13 cellular contexts compared by ENCODE assay signal in genomic region chr3:52683611-52684010, GRCh38. TPM values are rescaled to one million over a fixed set of nuclear protein-coding genes. Genes with fewer than 3 reads are reported as not detected.
DNase-seq lines count a peak whose midpoint lies in the region; FAIRE-seq and TF ChIP-seq lines count a peak whose summit lies in the region.
"Had no signal": no experiment of that assay in that cellular context is flagged by ENCODE, and none has a peak within 500 bp of the region (broad histone marks: within the 10 kb centered on the region; RNA-seq: fewer than 3 reads in every experiment).

No MANE protein-coding gene starts in this region.

- no CpG with 5 or more reads among the region's 6 CpGs for WGBS in trophoblast cell (ENCODE audit: extremely low coverage, insufficient coverage, insufficient read length)

- H3K27ac ChIP-seq in PC-9 (no peak overlapping the region), endothelial cell of umbilical vein (ENCODE audit: insufficient read depth, low read depth, low read length) (no peak overlapping the region), trophoblast cell (ENCODE audit: low read depth, low read length) (no peak overlapping the region)

- H3K9me1 ChIP-seq in endothelial cell of umbilical vein (replicated peaks; ENCODE audit: control insufficient read depth, extremely low read depth, insufficient read depth, low read length): no peaks in the 10 kb centered on the region

- H3K36me3 ChIP-seq in PC-9 (ENCODE audit: low read depth) (peaks cover 35% of the 10 kb centered on the region), endothelial cell of umbilical vein (ENCODE audit: control insufficient read depth in 2 of 2, extremely low read depth in 1 of 2, insufficient read depth in 2 of 2, low read length in 2 of 2) (peaks cover 12 to 20% of the 10 kb centered on the region in 2 experiments), trophoblast cell (ENCODE audit: control insufficient read depth in 1 of 2, insufficient read depth in 2 of 2, low read length in 2 of 2) (peaks cover 13 to 20% of the 10 kb centered on the region in 2 experiments)

- CTCF ChIA-PET in PC-9 (lab: Charles Lee): interaction anchor here (0.6 kb wide), 1 partner anchor 315 kb away, joined by 6 read pairs; no protein-coding TSS in a partner anchor
- CTCF ChIA-PET in endothelial cell of umbilical vein (lab: Charles Lee): no interaction called here

- H3K79me2 ChIP-seq in PC-9 (ENCODE audit: low read depth): peaks cover 70% of the 10 kb centered on the region
- peaks cover 83% of the 10 kb centered on the region for H3K79me2 ChIP-seq in endothelial cell of umbilical vein (ENCODE audit: control insufficient read depth, insufficient read depth, low read length)
- H3K79me2 ChIP-seq in trophoblast cell (ENCODE audit: control insufficient read depth, insufficient read depth, low read length, poor library complexity): peaks cover 15% of the 10 kb centered on the region

- no peak overlapping the region for H3K23ac ChIP-seq in trophoblast cell (ENCODE audit: low read length)

- dilution Hi-C loops in endothelial cell of umbilical vein (cut with MboI; ENCODE audit: extremely low pct_ligation_motif_present, low sequenced_read_pairs): no loop called here

- no peak overlapping the region for H3K18ac ChIP-seq in trophoblast cell (ENCODE audit: low read length)

- H4K20me1 ChIP-seq in PC-9 (ENCODE audit: insufficient read depth) (peaks cover 19% of the 10 kb centered on the region), endothelial cell of umbilical vein (replicated peaks; ENCODE audit: control insufficient read depth, extremely low read depth, insufficient read depth, low read length) (peaks cover 2% of the 10 kb centered on the region)

- H2BK120ac ChIP-seq in trophoblast cell (ENCODE audit: insufficient read depth, low read length, poor library complexity): no peak overlapping the region

- H3K27me3 ChIP-seq in PC-9 (ENCODE audit: insufficient read depth, low read depth) (no peaks in the 10 kb centered on the region), endothelial cell of umbilical vein (ENCODE audit: control insufficient read depth in 2 of 2, insufficient read depth in 2 of 2, low read length in 2 of 2) (no peaks in the 10 kb centered on the region), trophoblast cell (ENCODE audit: insufficient read depth, low read length) (no peaks in the 10 kb centered on the region)
- H3K27me3 ChIP-seq: MG63 had no signal

- H3K27me3 Mint-ChIP-seq in T-helper 1 cell treated with Interleukin-12 subunit alpha and Interleukin-12 subunit beta and Interleukin-4 antibody, amounts not matched to agents 30 μg/mL and 1 μg/mL, for 36 hours (ENCODE audit: low read depth): no peaks in the 10 kb centered on the region

- no peak overlapping the region for H2AFZ ChIP-seq in PC-9
- H2AFZ ChIP-seq in endothelial cell of umbilical vein (ENCODE audit: low read depth, low read length): no peak overlapping the region
- H2AFZ ChIP-seq in trophoblast cell (ENCODE audit: insufficient read depth, low read length, poor library complexity): no peak overlapping the region

- peak overlapping the region; percentile 98; the same call in 1 of the 2 replicates for H3K4me2 ChIP-seq in PC-9
- peak overlapping the region; percentile 96 for H3K4me2 ChIP-seq in endothelial cell of umbilical vein (ENCODE audit: insufficient read depth, low read length)
- H3K4me2 ChIP-seq in trophoblast cell (ENCODE audit: low read length): no peak overlapping the region

- no peak for DNase-seq in T-helper 1 cell
- no peak for DNase-seq in PC-9
- no peak for DNase-seq in endothelial cell of umbilical vein (ENCODE audit: low read depth, low spot score)
- no peak for DNase-seq in trophoblast cell
- no peak for DNase-seq in inferior parietal cortex (ENCODE audit: extremely low spot score)
- no peak for DNase-seq in NCI-H1092 treated with DMSO at 0.1 percent for 48 hours (lab: John Stamatoyannopoulos, UW)
- no peak for DNase-seq in T-helper 9 cell
- DNase-seq: MG63; stimulated activated naive CD4-positive, alpha-beta T cell treated with Interleukin-2 at 50 U/mL for 16 hours had no signal

- no peaks in the 10 kb centered on the region for H3K9me2 ChIP-seq in PC-9 (ENCODE audit: insufficient read depth)

- no peak for FAIRE-seq in endothelial cell of umbilical vein (lab: Jason Lieb, UNC)
- FAIRE-seq: A204.1, G401.6, H1 had no signal

- H3K79me1 ChIP-seq in trophoblast cell (ENCODE audit: low read length): peaks cover 7% of the 10 kb centered on the region

- no peak overlapping the region for H4K91ac ChIP-seq in trophoblast cell (ENCODE audit: low read depth, low read length)

- no peak overlapping the region for H3K4me3 ChIP-seq in PC-9
- H3K4me3 ChIP-seq in endothelial cell of umbilical vein (replicated peaks in 1 of 3; ENCODE audit: insufficient read depth in 1 of 3, low read depth in 1 of 3, low read length in 3 of 3): no peak overlapping the region
- no peak overlapping the region for H3K4me3 ChIP-seq in trophoblast cell (ENCODE audit: low read depth, low read length)

- H3F3A ChIP-seq in PC-9 (ENCODE audit: insufficient read depth, low read depth): peaks cover 34% of the 10 kb centered on the region; the same call in 1 of the 2 replicates

- no peak overlapping the region for H2AK5ac ChIP-seq in trophoblast cell (ENCODE audit: low read length)

- no peak overlapping the region for H2BK12ac ChIP-seq in trophoblast cell (ENCODE audit: low read length)

- no peak overlapping the region for H2BK5ac ChIP-seq in trophoblast cell (ENCODE audit: low read depth, low read length, poor library complexity)

- no peak for TF ChIP-seq CTCF in PC-9 (conservative IDR thresholded peaks at IDR 0.05)
- TF ChIP-seq CTCF in endothelial cell of umbilical vein (IDR thresholded peaks at IDR 0.05; ENCODE audit: extremely low read depth in 1 of 2, insufficient read depth in 1 of 2, low read depth in 1 of 2, low read length in 2 of 2): no peak

- TF ChIP-seq POLR2A in endothelial cell of umbilical vein (IDR thresholded peaks at IDR 0.05; ENCODE audit: low read depth, low read length): no peak

- H4K8ac ChIP-seq in trophoblast cell (ENCODE audit: low read depth, low read length): no peak overlapping the region

- no peak overlapping the region for H4K12ac ChIP-seq in trophoblast cell (ENCODE audit: low read depth, low read length)

- H3K4me1 ChIP-seq in PC-9 (replicated peaks; ENCODE audit: insufficient read depth): peaks cover 40% of the 10 kb centered on the region
- H3K4me1 ChIP-seq in endothelial cell of umbilical vein (ENCODE audit: control insufficient read depth, extremely low read depth, insufficient read depth, low read length): peaks cover 18% of the 10 kb centered on the region
- H3K4me1 ChIP-seq in trophoblast cell (ENCODE audit: control insufficient read depth in 1 of 2, insufficient read depth in 2 of 2, low read length in 2 of 2): peaks cover 2 to 3% of the 10 kb centered on the region in 2 experiments

- H3K9ac ChIP-seq in endothelial cell of umbilical vein (replicated peaks; ENCODE audit: extremely low read depth, insufficient read depth, low read length) (no peak overlapping the region), trophoblast cell (ENCODE audit: low read length) (no peak overlapping the region)

- H3K4me1 Mint-ChIP-seq in T-helper 1 cell treated with Interleukin-12 subunit alpha and Interleukin-12 subunit beta and Interleukin-4 antibody, amounts not matched to agents 30 μg/mL and 1 μg/mL, for 36 hours (ENCODE audit: low read depth): peaks cover 51% of the 10 kb centered on the region

- H3K14ac ChIP-seq in trophoblast cell (ENCODE audit: low read length): no peak overlapping the region

- peak overlapping the region; percentile 68 for H3K4ac ChIP-seq in trophoblast cell (ENCODE audit: low read depth, low read length)

- peak overlapping the region; percentile 93 for H3K27ac Mint-ChIP-seq in T-helper 1 cell treated with Interleukin-12 subunit alpha and Interleukin-12 subunit beta and Interleukin-4 antibody, amounts not matched to agents 30 μg/mL and 1 μg/mL, for 36 hours

- no peaks in the 10 kb centered on the region; the same call in 1 of the 2 replicates for H3K9me3 ChIP-seq in PC-9 (ENCODE audit: insufficient read depth, low read depth)
- no peaks in the 10 kb centered on the region for H3K9me3 ChIP-seq in endothelial cell of umbilical vein (replicated peaks; ENCODE audit: control insufficient read depth, insufficient read depth, low read length)
- no peaks in the 10 kb centered on the region for H3K9me3 ChIP-seq in trophoblast cell (ENCODE audit: insufficient read depth, low read depth, low read length)
- H3K9me3 ChIP-seq: MG63 had no signal

- intact Hi-C loops in PC-9 (cut with micrococcal nuclease; ENCODE audit: unreplicated experiment) (loop anchor here (5.0 kb wide), 1 partner anchor 256 kb away; no protein-coding TSS in a partner anchor), endothelial cell of umbilical vein (cut with micrococcal nuclease) (loop anchor here (2.0 to 10.0 kb wide), 3 partner anchors 13 to 256 kb away; no protein-coding TSS in a partner anchor)

- POLR2A ChIA-PET in PC-9 (lab: Charles Lee; ENCODE audit: unreplicated experiment): interaction anchor here (0.6 to 0.7 kb wide), 2 partner anchors 229 to 252 kb away, joined by 3 to 51 read pairs; no protein-coding TSS in a partner anchor
- POLR2A ChIA-PET in endothelial cell of umbilical vein (lab: Charles Lee): no interaction called here

- H3K4me3 Mint-ChIP-seq in T-helper 1 cell treated with Interleukin-12 subunit alpha and Interleukin-12 subunit beta and Interleukin-4 antibody, amounts not matched to agents 30 μg/mL and 1 μg/mL, for 36 hours: peak overlapping the region; percentile 31

- H3K36me3 Mint-ChIP-seq in T-helper 1 cell treated with Interleukin-12 subunit alpha and Interleukin-12 subunit beta and Interleukin-4 antibody, amounts not matched to agents 30 μg/mL and 1 μg/mL, for 36 hours (ENCODE audit: low read depth): peaks cover 51% of the 10 kb centered on the region

- BruUV-seq in PC-9 (replicated peaks; lab: Mats Ljungman, UMichigan): no TSS peak
- BruUV-seq in endothelial cell of umbilical vein (replicated peaks; lab: Mats Ljungman, UMichigan): no TSS peak

- H3K9me3 Mint-ChIP-seq in T-helper 1 cell treated with Interleukin-12 subunit alpha and Interleukin-12 subunit beta and Interleukin-4 antibody, amounts not matched to agents 30 μg/mL and 1 μg/mL, for 36 hours: no peaks in the 10 kb centered on the region

RNA-seq across cellular contexts. Expression of gene PBRM1, which starts 2.1 kb away (rescaled TPM):
- 35.2 and 42.8 TPM in 2 replicates for total RNA-seq in PC-9 (2021)
- total RNA-seq in endothelial cell of umbilical vein: 77.1 and 87.1 TPM in 2 replicates
- 18.2 and 26.7 TPM in 2 replicates for polyA plus RNA-seq in endothelial cell of umbilical vein
- polyA plus RNA-seq in endothelial cell of umbilical vein (2011; cell fraction: cytosol; rRNA removed): 19.5 and 20.7 TPM in 2 replicates
- 46.6 and 54.5 TPM in 2 replicates for polyA plus RNA-seq in endothelial cell of umbilical vein (2011; cell fraction: nucleus; rRNA removed)
- 24.6 and 33.8 TPM in 2 replicates for polyA plus RNA-seq in endothelial cell of umbilical vein (2012)
- polyA minus RNA-seq in endothelial cell of umbilical vein: 100 and 122 TPM in 2 replicates
- polyA minus RNA-seq in endothelial cell of umbilical vein (2011; cell fraction: cytosol; rRNA and poly(A)+ RNA removed): 44.1 TPM
- 109 and 195 TPM in 2 replicates for polyA minus RNA-seq in endothelial cell of umbilical vein (2011; cell fraction: nucleus; rRNA and poly(A)+ RNA removed)
- polyA plus RNA-seq in trophoblast cell (2013): 33.7 and 38.9 TPM in 2 replicates

RNA-seq across cellular contexts. Expression of gene GNL3, which starts 2.2 kb away (rescaled TPM):
- total RNA-seq in PC-9 (2021) (82.3 and 91.2 TPM in 2 replicates), endothelial cell of umbilical vein (109 and 111 TPM in 2 replicates)
- polyA plus RNA-seq in endothelial cell of umbilical vein: 21.0 and 27.8 TPM in 2 replicates
- 45.3 and 47.5 TPM in 2 replicates for polyA plus RNA-seq in endothelial cell of umbilical vein (2011; cell fraction: cytosol; rRNA removed)
- 271 and 291 TPM in 2 replicates for polyA plus RNA-seq in endothelial cell of umbilical vein (2011; cell fraction: nucleus; rRNA removed)
- 90.9 and 109 TPM in 2 replicates for polyA plus RNA-seq in endothelial cell of umbilical vein (2012)
- polyA minus RNA-seq in endothelial cell of umbilical vein: 38.5 and 53.0 TPM in 2 replicates
- 56.9 TPM for polyA minus RNA-seq in endothelial cell of umbilical vein (2011; cell fraction: cytosol; rRNA and poly(A)+ RNA removed)
- 104 and 131 TPM in 2 replicates for polyA minus RNA-seq in endothelial cell of umbilical vein (2011; cell fraction: nucleus; rRNA and poly(A)+ RNA removed)
- polyA plus RNA-seq in trophoblast cell (2013): 204 and 213 TPM in 2 replicates

RNA-seq across cellular contexts. Expression of gene GLT8D1, which starts 22.0 kb away (rescaled TPM):
- total RNA-seq in PC-9 (2021): 42.1 and 48.6 TPM in 2 replicates
- total RNA-seq in endothelial cell of umbilical vein: 69.9 and 73.5 TPM in 2 replicates
- 61.8 and 63.7 TPM in 2 replicates for polyA plus RNA-seq in endothelial cell of umbilical vein
- polyA plus RNA-seq in endothelial cell of umbilical vein (2011; cell fraction: cytosol; rRNA removed): 106 and 121 TPM in 2 replicates
- 97.7 and 101 TPM in 2 replicates for polyA plus RNA-seq in endothelial cell of umbilical vein (2011; cell fraction: nucleus; rRNA removed)
- polyA plus RNA-seq in endothelial cell of umbilical vein (2012): 74.2 and 88.5 TPM in 2 replicates
- polyA minus RNA-seq in endothelial cell of umbilical vein: 62.0 and 81.6 TPM in 2 replicates
- 21.3 TPM for polyA minus RNA-seq in endothelial cell of umbilical vein (2011; cell fraction: cytosol; rRNA and poly(A)+ RNA removed)
- 22.2 and 30.9 TPM in 2 replicates for polyA minus RNA-seq in endothelial cell of umbilical vein (2011; cell fraction: nucleus; rRNA and poly(A)+ RNA removed)
- 46.7 and 46.8 TPM in 2 replicates for polyA plus RNA-seq in trophoblast cell (2013)

RNA-seq across cellular contexts. Expression of gene SPCS1, which starts 22.3 kb away (rescaled TPM):
- 91.9 and 104 TPM in 2 replicates for total RNA-seq in PC-9 (2021)
- total RNA-seq in endothelial cell of umbilical vein: 100 and 107 TPM in 2 replicates
- polyA plus RNA-seq in endothelial cell of umbilical vein: 159 and 240 TPM in 2 replicates
- polyA plus RNA-seq in endothelial cell of umbilical vein (2011; cell fraction: cytosol; rRNA removed): 90.5 and 102 TPM in 2 replicates
- polyA plus RNA-seq in endothelial cell of umbilical vein (2011; cell fraction: nucleus; rRNA removed): 29.5 and 35.9 TPM in 2 replicates
- polyA plus RNA-seq in endothelial cell of umbilical vein (2012): 102 and 140 TPM in 2 replicates
- polyA minus RNA-seq in endothelial cell of umbilical vein: 58.2 and 77.3 TPM in 2 replicates
- polyA minus RNA-seq in endothelial cell of umbilical vein (2011; cell fraction: cytosol; rRNA and poly(A)+ RNA removed): 185 TPM
- polyA minus RNA-seq in endothelial cell of umbilical vein (2011; cell fraction: nucleus; rRNA and poly(A)+ RNA removed): 11.6 and 17.8 TPM in 2 replicates
- 139 and 144 TPM in 2 replicates for polyA plus RNA-seq in trophoblast cell (2013)
